In the genomic region with DNA sequence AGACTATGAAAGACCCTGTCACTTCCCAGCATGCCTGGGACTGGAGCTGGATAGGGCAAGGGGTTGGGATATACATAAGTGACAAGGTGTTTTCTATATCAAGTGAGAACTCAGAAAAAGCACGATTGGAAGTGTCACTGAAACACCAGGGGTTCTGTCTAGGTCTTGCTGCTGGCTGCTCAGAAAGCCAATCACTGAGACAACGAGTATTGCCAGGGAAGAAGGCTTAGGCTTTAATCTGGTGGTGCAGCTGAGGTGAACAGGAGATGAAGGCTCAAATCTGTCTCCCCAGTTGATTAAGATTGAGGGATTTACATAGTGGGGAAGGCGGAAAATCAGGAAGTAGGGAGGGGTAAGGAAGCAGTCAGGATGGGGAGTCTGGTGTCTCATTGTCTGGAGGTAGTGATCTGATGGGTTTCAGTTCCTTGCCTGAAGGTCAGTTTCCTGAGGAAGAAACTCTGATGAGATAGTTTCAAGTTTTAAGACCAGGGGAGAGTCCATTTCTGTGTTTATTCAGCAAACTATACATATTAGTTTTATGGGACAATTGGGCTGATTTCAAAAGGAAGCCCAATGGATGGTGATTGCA, we compare ENCODE assay signal across 20 cellular contexts. TPM values are rescaled to one million over a fixed set of nuclear protein-coding genes. Genes with fewer than 3 reads are reported as not detected.
DNase-seq lines count a peak whose midpoint lies in the region; ATAC-seq lines count a peak whose summit lies in the region.
"Had no signal": no experiment of that assay in that cellular context is flagged by ENCODE, and none has a peak within 500 bp of the region (broad histone marks: within the 10 kb centered on the region; RNA-seq: fewer than 3 reads in every experiment).

No MANE protein-coding gene starts in this region.

- H3K9me3 Mint-ChIP-seq in activated CD8-positive, alpha-beta memory T cell treated with anti-CD3 and anti-CD28 coated beads, Interleukin-2, amount 10 ng/mL, durations not matched to agents 7 days and 5 days (ENCODE audit: low read depth), result no peaks in the 10 kb centered on the region
- no peaks in the 10 kb centered on the region for H3K9me3 Mint-ChIP-seq in dendritic cell treated with granulocyte-macrophage colony-stimulating factor and Interleukin-4, amounts not matched to agents 40 ng/mL and 50 ng/mL, for 4 days
- peaks cover 2% of the 10 kb centered on the region for H3K9me3 Mint-ChIP-seq in stimulated activated effector memory CD8-positive, alpha-beta T cell treated with anti-CD3 and anti-CD28 coated beads, Interleukin-12 subunit alpha, Interleukin-12 subunit beta, amount 100 ng/mL, for 72 hours

- DNase-seq in activated CD8-positive, alpha-beta memory T cell treated with anti-CD3 and anti-CD28 coated beads, Interleukin-2, amount 50 U/mL, for 48 hours, result peak; percentile 18
- DNase-seq in activated CD8-positive, alpha-beta memory T cell treated with anti-CD3 and anti-CD28 coated beads, Interleukin-2, amount 10 ng/mL, durations not matched to agents 7 days and 5 days, result no peak
- DNase-seq in NCI-H82 (lab: John Stamatoyannopoulos, UW), result peak; percentile 84
- no peak for DNase-seq in stimulated activated effector memory CD8-positive, alpha-beta T cell treated with anti-CD3 and anti-CD28 coated beads, Interleukin-12 subunit alpha, Interleukin-12 subunit beta, amount 100 ng/mL, for 72 hours (ENCODE audit: low spot score in 2 of 2)
- no peak for DNase-seq in germinal center (ENCODE audit: low spot score)
- no peak for DNase-seq in kidney glomerular epithelial cell (lab: John Stamatoyannopoulos, UW)
- DNase-seq: AML-193; effector memory CD4-positive, alpha-beta T cell; erythroblast; H7; NCI-H1417 treated with DMSO at 0.1 percent for 48 hours; NCI-H774; PC-3; transverse colon had no signal

- no peak overlapping the region for H3K4me3 Mint-ChIP-seq in activated CD8-positive, alpha-beta memory T cell treated with anti-CD3 and anti-CD28 coated beads, Interleukin-2, amount 10 ng/mL, durations not matched to agents 7 days and 5 days
- peak overlapping the region; percentile 6 for H3K4me3 Mint-ChIP-seq in dendritic cell treated with granulocyte-macrophage colony-stimulating factor and Interleukin-4, amounts not matched to agents 40 ng/mL and 50 ng/mL, for 4 days
- no peak overlapping the region for H3K4me3 Mint-ChIP-seq in stimulated activated effector memory CD8-positive, alpha-beta T cell treated with anti-CD3 and anti-CD28 coated beads, Interleukin-12 subunit alpha, Interleukin-12 subunit beta, amount 100 ng/mL, for 72 hours
- H3K4me3 Mint-ChIP-seq: activated naive CD4-positive, alpha-beta T cell treated with anti-CD3 and anti-CD28 coated beads, Interleukin-2, amount 50 U/mL, for 24 hours; activated T-helper 17 cell treated with anti-CD3 and anti-CD28 coated beads, Interleukin-2, amount 50 U/mL, for 72 hours; WTC11 had no signal

- no peak overlapping the region for H3K27ac Mint-ChIP-seq in activated CD8-positive, alpha-beta memory T cell treated with anti-CD3 and anti-CD28 coated beads, Interleukin-2, amount 10 ng/mL, durations not matched to agents 7 days and 5 days
- peak overlapping the region; percentile 69 for H3K27ac Mint-ChIP-seq in dendritic cell treated with granulocyte-macrophage colony-stimulating factor and Interleukin-4, amounts not matched to agents 40 ng/mL and 50 ng/mL, for 4 days
- peak overlapping the region; percentile 26 for H3K27ac Mint-ChIP-seq in stimulated activated effector memory CD8-positive, alpha-beta T cell treated with anti-CD3 and anti-CD28 coated beads, Interleukin-12 subunit alpha, Interleukin-12 subunit beta, amount 100 ng/mL, for 72 hours
- H3K27ac Mint-ChIP-seq: activated naive CD4-positive, alpha-beta T cell treated with anti-CD3 and anti-CD28 coated beads, Interleukin-2, amount 50 U/mL, for 24 hours; activated T-helper 17 cell treated with anti-CD3 and anti-CD28 coated beads, Interleukin-2, amount 50 U/mL, for 72 hours; WTC11 had no signal

- ATAC-seq in activated CD8-positive, alpha-beta memory T cell treated with anti-CD3 and anti-CD28 coated beads, Interleukin-2, amount 10 ng/mL, durations not matched to agents 7 days and 5 days, result no peak
- ATAC-seq in stimulated activated effector memory CD8-positive, alpha-beta T cell treated with anti-CD3 and anti-CD28 coated beads, Interleukin-12 subunit alpha, Interleukin-12 subunit beta, amount 100 ng/mL, for 72 hours, result no peak
- ATAC-seq in GM21825 (IDR thresholded peaks at IDR 0.05; ENCODE audit: unreplicated experiment), result no peak
- ATAC-seq: activated T-helper 17 cell treated with anti-CD3 and anti-CD28 coated beads, Interleukin-2, amount 50 U/mL, for 72 hours; PC-3; Right ventricle myocardium inferior; WTC11 had no signal

- H3K4me1 Mint-ChIP-seq in activated CD8-positive, alpha-beta memory T cell treated with anti-CD3 and anti-CD28 coated beads, Interleukin-2, amount 10 ng/mL, durations not matched to agents 7 days and 5 days, result no peaks in the 10 kb centered on the region
- H3K4me1 Mint-ChIP-seq in dendritic cell treated with granulocyte-macrophage colony-stimulating factor and Interleukin-4, amounts not matched to agents 40 ng/mL and 50 ng/mL, for 4 days (ENCODE audit: low read depth), result peaks cover 38% of the 10 kb centered on the region
- H3K4me1 Mint-ChIP-seq in stimulated activated effector memory CD8-positive, alpha-beta T cell treated with anti-CD3 and anti-CD28 coated beads, Interleukin-12 subunit alpha, Interleukin-12 subunit beta, amount 100 ng/mL, for 72 hours, result peaks cover 7% of the 10 kb centered on the region
- H3K4me1 Mint-ChIP-seq: activated T-helper 17 cell treated with anti-CD3 and anti-CD28 coated beads, Interleukin-2, amount 50 U/mL, for 72 hours; WTC11 had no signal

- H3K36me3 Mint-ChIP-seq in activated CD8-positive, alpha-beta memory T cell treated with anti-CD3 and anti-CD28 coated beads, Interleukin-2, amount 10 ng/mL, durations not matched to agents 7 days and 5 days, result peaks cover 27% of the 10 kb centered on the region
- peaks cover 25% of the 10 kb centered on the region for H3K36me3 Mint-ChIP-seq in dendritic cell treated with granulocyte-macrophage colony-stimulating factor and Interleukin-4, amounts not matched to agents 40 ng/mL and 50 ng/mL, for 4 days (ENCODE audit: low read depth)
- peaks cover 19% of the 10 kb centered on the region for H3K36me3 Mint-ChIP-seq in stimulated activated effector memory CD8-positive, alpha-beta T cell treated with anti-CD3 and anti-CD28 coated beads, Interleukin-12 subunit alpha, Interleukin-12 subunit beta, amount 100 ng/mL, for 72 hours

- CTCF ChIA-PET in activated CD8-positive, alpha-beta memory T cell treated with anti-CD3 and anti-CD28 coated beads, Interleukin-2, amount 10 ng/mL, durations not matched to agents 7 days and 5 days (lab: Charles Lee), result no interaction called here

- intact Hi-C loops in dendritic cell treated with granulocyte-macrophage colony-stimulating factor and Interleukin-4, amounts not matched to agents 40 ng/mL and 50 ng/mL, for 4 days (cut with micrococcal nuclease), result no loop called here

- H3K27me3 Mint-ChIP-seq in activated CD8-positive, alpha-beta memory T cell treated with anti-CD3 and anti-CD28 coated beads, Interleukin-2, amount 10 ng/mL, durations not matched to agents 7 days and 5 days, result no peaks in the 10 kb centered on the region
- H3K27me3 Mint-ChIP-seq in dendritic cell treated with granulocyte-macrophage colony-stimulating factor and Interleukin-4, amounts not matched to agents 40 ng/mL and 50 ng/mL, for 4 days, result no peaks in the 10 kb centered on the region
- H3K27me3 Mint-ChIP-seq: activated naive CD4-positive, alpha-beta T cell treated with anti-CD3 and anti-CD28 coated beads, Interleukin-2, amount 50 U/mL, for 24 hours; activated T-helper 17 cell treated with anti-CD3 and anti-CD28 coated beads, Interleukin-2, amount 50 U/mL, for 72 hours had no signal

RNA-seq across cellular contexts. Expression of a gene that starts 3.5 kb away (rescaled TPM):
- total RNA-seq in activated CD8-positive, alpha-beta memory T cell treated with anti-CD3 and anti-CD28 coated beads, Interleukin-2, amount 10 ng/mL, durations not matched to agents 7 days and 5 days, result 1 to 10 TPM; 7.8 to 8.5 TPM

Comparison
In these comparisons a context has a peak if more than half of its experiments do, and no peak if none do; other contexts are left out.
1. DNase-seq: peak in activated CD8-positive, alpha-beta memory T cell treated with anti-CD3 and anti-CD28 coated beads, Interleukin-2, amount 50 U/mL, for 48 hours (single experiment) and NCI-H82 (single experiment); none in activated CD8-positive, alpha-beta memory T cell treated with anti-CD3 and anti-CD28 coated beads, Interleukin-2, amount 10 ng/mL, durations not matched to agents 7 days and 5 days (single experiment), stimulated activated effector memory CD8-positive, alpha-beta T cell treated with anti-CD3 and anti-CD28 coated beads, Interleukin-12 subunit alpha, Interleukin-12 subunit beta, amount 100 ng/mL, for 72 hours (0 of 2), germinal center (single experiment) and kidney glomerular epithelial cell (single experiment).